Comparison of ENCODE assay signal across 1 cellular context in the genomic region with DNA sequence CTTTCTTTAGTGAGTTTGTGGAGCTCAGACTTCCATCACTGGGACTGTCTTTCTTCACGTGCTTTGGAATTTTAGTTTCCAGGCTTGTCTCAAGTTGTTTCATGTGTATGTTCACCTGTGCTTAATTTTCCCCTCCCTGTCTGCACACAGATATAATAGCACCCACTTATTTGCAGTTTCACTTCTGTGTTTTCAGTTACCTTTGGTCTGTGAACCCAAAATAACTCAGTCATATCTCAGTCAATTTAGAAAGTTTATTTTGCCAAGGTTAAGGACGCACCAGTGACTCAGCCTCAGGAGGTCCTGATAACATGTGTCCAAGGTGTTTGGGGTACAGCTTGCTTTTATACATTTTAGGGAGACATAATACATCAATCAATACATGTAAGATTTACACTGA.
TF ChIP-seq lines count a peak whose summit lies in the region.

No MANE protein-coding gene starts in this region.

TF ChIP-seq in GM12878, 131 proteins besides CTCF, POLR2A, EP300 and RAD21 (continued from another document and continues in another):
- TF ChIP-seq ZBTB40 (IDR thresholded peaks at IDR 0.05; ENCODE audit: borderline replicate concordance) = 0 out of 2 replicates have a peak, but pooled peaks have one; percentile 7
- TF ChIP-seq, protein P1, sequence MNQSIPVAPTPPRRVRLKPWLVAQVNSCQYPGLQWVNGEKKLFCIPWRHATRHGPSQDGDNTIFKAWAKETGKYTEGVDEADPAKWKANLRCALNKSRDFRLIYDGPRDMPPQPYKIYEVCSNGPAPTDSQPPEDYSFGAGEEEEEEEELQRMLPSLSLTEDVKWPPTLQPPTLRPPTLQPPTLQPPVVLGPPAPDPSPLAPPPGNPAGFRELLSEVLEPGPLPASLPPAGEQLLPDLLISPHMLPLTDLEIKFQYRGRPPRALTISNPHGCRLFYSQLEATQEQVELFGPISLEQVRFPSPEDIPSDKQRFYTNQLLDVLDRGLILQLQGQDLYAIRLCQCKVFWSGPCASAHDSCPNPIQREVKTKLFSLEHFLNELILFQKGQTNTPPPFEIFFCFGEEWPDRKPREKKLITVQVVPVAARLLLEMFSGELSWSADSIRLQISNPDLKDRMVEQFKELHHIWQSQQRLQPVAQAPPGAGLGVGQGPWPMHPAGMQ (IDR thresholded peaks at IDR 0.05; ENCODE audit: borderline replicate concordance) = no peak
- no peak for TF ChIP-seq NRF1 (conservative IDR thresholded peaks at IDR 0.05; ENCODE audit: low read depth, low read length)
- no peak for TF ChIP-seq ZNF384 (IDR thresholded peaks at IDR 0.05; ENCODE audit: borderline replicate concordance, low read depth, low read length)
- TF ChIP-seq POLR2AphosphoS5 (IDR thresholded peaks at IDR 0.05; ENCODE audit: low read length) = no peak
- peak; percentile 97 for TF ChIP-seq SPI1 (IDR thresholded peaks at IDR 0.05; ENCODE audit: borderline replicate concordance, insufficient read depth, low read depth, low read length)
- TF ChIP-seq YY1 (IDR thresholded peaks at IDR 0.05; ENCODE audit: low read depth, low read length) = no peak
- TF ChIP-seq GATAD2B (conservative IDR thresholded peaks at IDR 0.05; ENCODE audit: low read depth) = 0 out of 2 replicates have a peak, but pooled peaks have one; percentile 43
- TF ChIP-seq HDAC2 (IDR thresholded peaks at IDR 0.05) = no peak
- TF ChIP-seq, protein P2, sequence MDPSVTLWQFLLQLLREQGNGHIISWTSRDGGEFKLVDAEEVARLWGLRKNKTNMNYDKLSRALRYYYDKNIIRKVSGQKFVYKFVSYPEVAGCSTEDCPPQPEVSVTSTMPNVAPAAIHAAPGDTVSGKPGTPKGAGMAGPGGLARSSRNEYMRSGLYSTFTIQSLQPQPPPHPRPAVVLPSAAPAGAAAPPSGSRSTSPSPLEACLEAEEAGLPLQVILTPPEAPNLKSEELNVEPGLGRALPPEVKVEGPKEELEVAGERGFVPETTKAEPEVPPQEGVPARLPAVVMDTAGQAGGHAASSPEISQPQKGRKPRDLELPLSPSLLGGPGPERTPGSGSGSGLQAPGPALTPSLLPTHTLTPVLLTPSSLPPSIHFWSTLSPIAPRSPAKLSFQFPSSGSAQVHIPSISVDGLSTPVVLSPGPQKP (IDR thresholded peaks at IDR 0.05; ENCODE audit: low read depth, low read length) = no peak
- TF ChIP-seq RBBP5 (conservative IDR thresholded peaks at IDR 0.05) = no peak
- peak; percentile 50 for TF ChIP-seq JUNB (IDR thresholded peaks at IDR 0.05)
- no peak for TF ChIP-seq PRDM15 (CRISPR knock-in tag; IDR thresholded peaks at IDR 0.05)
- TF ChIP-seq ZBTB4 (CRISPR knock-in tag; IDR thresholded peaks at IDR 0.05) = no peak
- TF ChIP-seq ZNF274 (IDR thresholded peaks at IDR 0.05; ENCODE audit: insufficient read depth, insufficient read length) = no peak
- TF ChIP-seq, protein P3, sequence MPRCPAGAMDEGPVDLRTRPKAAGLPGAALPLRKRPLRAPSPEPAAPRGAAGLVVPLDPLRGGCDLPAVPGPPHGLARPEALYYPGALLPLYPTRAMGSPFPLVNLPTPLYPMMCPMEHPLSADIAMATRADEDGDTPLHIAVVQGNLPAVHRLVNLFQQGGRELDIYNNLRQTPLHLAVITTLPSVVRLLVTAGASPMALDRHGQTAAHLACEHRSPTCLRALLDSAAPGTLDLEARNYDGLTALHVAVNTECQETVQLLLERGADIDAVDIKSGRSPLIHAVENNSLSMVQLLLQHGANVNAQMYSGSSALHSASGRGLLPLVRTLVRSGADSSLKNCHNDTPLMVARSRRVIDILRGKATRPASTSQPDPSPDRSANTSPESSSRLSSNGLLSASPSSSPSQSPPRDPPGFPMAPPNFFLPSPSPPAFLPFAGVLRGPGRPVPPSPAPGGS (IDR thresholded peaks at IDR 0.05; ENCODE audit: borderline replicate concordance, insufficient read depth, low read depth, low read length, poor library complexity, severe bottlenecking) = no peak
- peak; percentile 77 for TF ChIP-seq ATF7 (IDR thresholded peaks at IDR 0.05; ENCODE audit: low read depth)
- TF ChIP-seq, protein P4, sequence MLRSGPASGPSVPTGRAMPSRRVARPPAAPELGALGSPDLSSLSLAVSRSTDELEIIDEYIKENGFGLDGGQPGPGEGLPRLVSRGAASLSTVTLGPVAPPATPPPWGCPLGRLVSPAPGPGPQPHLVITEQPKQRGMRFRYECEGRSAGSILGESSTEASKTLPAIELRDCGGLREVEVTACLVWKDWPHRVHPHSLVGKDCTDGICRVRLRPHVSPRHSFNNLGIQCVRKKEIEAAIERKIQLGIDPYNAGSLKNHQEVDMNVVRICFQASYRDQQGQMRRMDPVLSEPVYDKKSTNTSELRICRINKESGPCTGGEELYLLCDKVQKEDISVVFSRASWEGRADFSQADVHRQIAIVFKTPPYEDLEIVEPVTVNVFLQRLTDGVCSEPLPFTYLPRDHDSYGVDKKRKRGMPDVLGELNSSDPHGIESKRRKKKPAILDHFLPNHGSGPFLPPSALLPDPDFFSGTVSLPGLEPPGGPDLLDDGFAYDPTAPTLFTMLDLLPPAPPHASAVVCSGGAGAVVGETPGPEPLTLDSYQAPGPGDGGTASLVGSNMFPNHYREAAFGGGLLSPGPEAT (IDR thresholded peaks at IDR 0.05; ENCODE audit: low read depth) = peak; percentile 93
- no peak for TF ChIP-seq MYC (IDR thresholded peaks at IDR 0.05; ENCODE audit: insufficient read depth, insufficient read length, insufficient replicate concordance, low read length, severe bottlenecking)
- TF ChIP-seq SMAD5 (IDR thresholded peaks at IDR 0.05; ENCODE audit: low read depth) = no peak
- no peak for TF ChIP-seq JUND (IDR thresholded peaks at IDR 0.05; ENCODE audit: low read depth, low read length)
- no peak for TF ChIP-seq SUPT20H (IDR thresholded peaks at IDR 0.05; ENCODE audit: borderline replicate concordance, control insufficient read depth, low read depth, low read length)
- TF ChIP-seq KLF5 (IDR thresholded peaks at IDR 0.05; ENCODE audit: partially characterized antibody) = no peak
- TF ChIP-seq RELA (IDR thresholded peaks at IDR 0.05; ENCODE audit: borderline replicate concordance, partially characterized antibody) = no peak
- no peak for TF ChIP-seq HDAC6 (IDR thresholded peaks at IDR 0.05; ENCODE audit: unreplicated experiment)
- TF ChIP-seq BRCA1 (IDR thresholded peaks at IDR 0.05; ENCODE audit: low read depth, low read length) = no peak
- TF ChIP-seq FOS (IDR thresholded peaks at IDR 0.05; ENCODE audit: borderline replicate concordance, extremely low read depth, insufficient read length) = no peak
- no peak for TF ChIP-seq BCLAF1 (IDR thresholded peaks at IDR 0.05)
- no peak for TF ChIP-seq SP1 (IDR thresholded peaks at IDR 0.05; ENCODE audit: low read depth, low read length)
- peak; percentile 86; the same call in 1 of the 2 replicates for TF ChIP-seq CBX5 (IDR thresholded peaks at IDR 0.05; ENCODE audit: low read depth)
- no peak for TF ChIP-seq MAX (IDR thresholded peaks at IDR 0.05; ENCODE audit: low read depth, low read length)
- TF ChIP-seq BMI1 (IDR thresholded peaks at IDR 0.05; ENCODE audit: borderline replicate concordance) = peak; percentile 60; the same call in 1 of the 2 replicates
- no peak for TF ChIP-seq SMAD1 (IDR thresholded peaks at IDR 0.05; ENCODE audit: low read depth, partially characterized antibody)
- peak; percentile 47; the same call in 1 of the 2 replicates for TF ChIP-seq ZNF24 (IDR thresholded peaks at IDR 0.05)
- no peak for TF ChIP-seq STAT3 (IDR thresholded peaks at IDR 0.05; ENCODE audit: low read depth, low read length)
- TF ChIP-seq BACH1 (IDR thresholded peaks at IDR 0.05; ENCODE audit: borderline replicate concordance) = peak; percentile 82; the same call in 1 of the 2 replicates
- TF ChIP-seq ZNF207 (IDR thresholded peaks at IDR 0.05; ENCODE audit: borderline replicate concordance) = no peak
- peak; percentile 91 to 95 for TF ChIP-seq IKZF2 (IDR thresholded peaks at IDR 0.05)
- no peak for TF ChIP-seq CBX3 (IDR thresholded peaks at IDR 0.05; ENCODE audit: borderline replicate concordance, low read depth)
